In genomic region chr16:8417145-8417544, GRCh38 we compare ENCODE assay signal across 7 cellular contexts.
"Had no signal": no experiment of that assay in that cellular context is flagged by ENCODE, and none has a peak within 500 bp of the region (broad histone marks: within the 10 kb centered on the region; RNA-seq: fewer than 3 reads in every experiment).

No MANE protein-coding gene starts in this region.

- H3K4me3 ChIP-seq: K562 had no signal

- H3K4me2 ChIP-seq: KMS-11 had no signal

- H3K27ac ChIP-seq: HL-60, KMS-11 had no signal

- DNase-seq: IMR-90, KBM-7, KG1 had no signal

- FAIRE-seq: HTR-8/SVneo, K562 had no signal

- H3K9ac ChIP-seq: KMS-11 had no signal

- ATAC-seq: K562 had no signal
